Comparison of ENCODE assay signal across 19 cellular contexts in the genomic region with DNA sequence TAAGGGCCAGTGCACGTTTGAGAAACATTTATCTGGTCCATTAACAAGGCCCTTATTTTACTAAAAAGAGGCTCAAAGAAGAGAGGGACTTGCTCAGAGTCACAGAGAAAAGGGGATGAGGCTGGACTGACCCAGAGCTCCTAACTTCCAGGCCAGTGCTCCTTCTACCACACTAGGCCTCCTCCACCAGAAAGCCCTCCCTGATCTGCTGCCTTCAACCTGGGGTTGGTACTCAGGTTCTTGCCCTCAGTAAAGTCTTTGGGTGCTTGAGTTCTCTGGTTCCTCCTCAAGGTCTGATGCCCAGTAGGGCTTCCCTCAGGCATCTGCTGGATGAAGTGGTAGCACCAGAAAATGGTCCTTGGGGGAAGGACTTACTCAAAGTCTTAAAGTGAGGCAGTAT. TPM values are rescaled to one million over a fixed set of nuclear protein-coding genes. Genes with fewer than 3 reads are reported as not detected.
DNase-seq lines count a peak whose midpoint lies in the region; ATAC-seq, FAIRE-seq and TF ChIP-seq lines count a peak whose summit lies in the region.
"Had no signal": no experiment of that assay in that cellular context is flagged by ENCODE, and none has a peak within 500 bp of the region (broad histone marks: within the 10 kb centered on the region; RNA-seq: fewer than 3 reads in every experiment).

No MANE protein-coding gene starts in this region.

- no peak for TF ChIP-seq CTCF in endothelial cell of umbilical vein (IDR thresholded peaks at IDR 0.05; ENCODE audit: extremely low read depth in 1 of 2, insufficient read depth in 1 of 2, low read depth in 1 of 2, low read length in 2 of 2)

- FAIRE-seq in GM12892 (lab: Jason Lieb, UNC) (peak; percentile 14), endothelial cell of umbilical vein (lab: Jason Lieb, UNC) (no peak)
- FAIRE-seq: H54, RCC 7860 had no signal

- CTCF ChIA-PET in endothelial cell of umbilical vein (lab: Charles Lee) = interaction anchor here (0.7 to 2.7 kb wide), 4 partner anchors 7 to 231 kb away, joined by 3 to 11 read pairs (median 4); no protein-coding TSS in a partner anchor

- DNase-seq in GM12892 (ENCODE audit: insufficient read length) (no peak), endothelial cell of umbilical vein (ENCODE audit: low read depth, low spot score) (no peak), amniotic stem cell (lab: John Stamatoyannopoulos, UW) (no peak)
- DNase-seq in stimulated activated effector memory CD8-positive, alpha-beta T cell treated with anti-CD3 and anti-CD28 coated beads, Interleukin-12 subunit alpha, Interleukin-12 subunit beta, amount 100 ng/mL, for 72 hours (ENCODE audit: low spot score in 2 of 2) = no peak
- DNase-seq in activated CD4-positive, alpha-beta T cell treated with anti-CD3 and anti-CD28 coated beads, Interleukin-2, amount 50 U/mL, for 4 hours = no peak
- DNase-seq: Caco-2; CD4-positive, alpha-beta memory T cell; DMS 273 treated with DMSO at 0.1 percent for 48 hours; DMS79 treated with DMSO at 0.1 percent for 48 hours; NCI-H1694; NCI-H2081 treated with DMSO at 0.1 percent for 48 hours; NCI-H2171 treated with DMSO at 0.1 percent for 48 hours; NCI-H526 had no signal

- no peaks in the 10 kb centered on the region for H3K79me2 ChIP-seq in ACC112 (ENCODE audit: control insufficient read depth, insufficient read depth, low read length, unreplicated experiment)
- H3K79me2 ChIP-seq in endothelial cell of umbilical vein (ENCODE audit: control insufficient read depth, insufficient read depth, low read length) = no peaks in the 10 kb centered on the region

- H3K4me2 ChIP-seq in endothelial cell of umbilical vein (ENCODE audit: insufficient read depth, low read length) = peak overlapping the region; percentile 32

- H4K20me1 ChIP-seq in endothelial cell of umbilical vein (replicated peaks; ENCODE audit: control insufficient read depth, extremely low read depth, insufficient read depth, low read length) = no peaks in the 10 kb centered on the region
- H4K20me1 ChIP-seq: BLaER1 treated with 17β-estradiol and CSF1 and Interleukin-3, amounts not matched to agents 10 nM and 100 nM had no signal

- H3K27ac ChIP-seq in ACC112 (ENCODE audit: low read depth, low read length) = peak overlapping the region; percentile 40
- peak overlapping the region; percentile 25 for H3K27ac ChIP-seq in endothelial cell of umbilical vein (ENCODE audit: insufficient read depth, low read depth, low read length)
- H3K27ac ChIP-seq: SJSA1 had no signal

- peaks cover 15% of the 10 kb centered on the region for H3K4me1 ChIP-seq in ACC112 (ENCODE audit: control insufficient read depth, insufficient read depth, low read length, unreplicated experiment)
- H3K4me1 ChIP-seq in endothelial cell of umbilical vein (ENCODE audit: control insufficient read depth, extremely low read depth, insufficient read depth, low read length) = peaks cover 19% of the 10 kb centered on the region

- no peak overlapping the region for H3K4me3 Mint-ChIP-seq in stimulated activated effector memory CD8-positive, alpha-beta T cell treated with anti-CD3 and anti-CD28 coated beads, Interleukin-12 subunit alpha, Interleukin-12 subunit beta, amount 100 ng/mL, for 72 hours

- H3K4me1 Mint-ChIP-seq in stimulated activated effector memory CD8-positive, alpha-beta T cell treated with anti-CD3 and anti-CD28 coated beads, Interleukin-12 subunit alpha, Interleukin-12 subunit beta, amount 100 ng/mL, for 72 hours = peaks cover 32% of the 10 kb centered on the region

- POLR2A ChIA-PET in endothelial cell of umbilical vein (lab: Charles Lee) = no interaction called here

- ATAC-seq in stimulated activated effector memory CD8-positive, alpha-beta T cell treated with anti-CD3 and anti-CD28 coated beads, Interleukin-12 subunit alpha, Interleukin-12 subunit beta, amount 100 ng/mL, for 72 hours = no peak
- no peak for ATAC-seq in HG02610 (IDR thresholded peaks at IDR 0.05; ENCODE audit: unreplicated experiment)

- no peak overlapping the region for H3K9ac ChIP-seq in endothelial cell of umbilical vein (replicated peaks; ENCODE audit: extremely low read depth, insufficient read depth, low read length)

- H3K4me3 ChIP-seq in ACC112 (ENCODE audit: low read depth, low read length) (no peak overlapping the region), endothelial cell of umbilical vein (replicated peaks in 1 of 3; ENCODE audit: insufficient read depth in 1 of 3, low read depth in 1 of 3, low read length in 3 of 3) (no peak overlapping the region)
- H3K4me3 ChIP-seq: BLaER1 treated with 17β-estradiol and CSF1 and Interleukin-3, amounts not matched to agents 10 nM and 100 nM; SJSA1 had no signal

- peak overlapping the region; percentile 87 for H3K27ac Mint-ChIP-seq in stimulated activated effector memory CD8-positive, alpha-beta T cell treated with anti-CD3 and anti-CD28 coated beads, Interleukin-12 subunit alpha, Interleukin-12 subunit beta, amount 100 ng/mL, for 72 hours

- H3K36me3 ChIP-seq in ACC112 (ENCODE audit: insufficient read depth, low read length) = no peaks in the 10 kb centered on the region
- H3K36me3 ChIP-seq in endothelial cell of umbilical vein (ENCODE audit: control insufficient read depth in 2 of 2, extremely low read depth in 1 of 2, insufficient read depth in 2 of 2, low read length in 2 of 2) = no peaks in the 10 kb centered on the region
- H3K36me3 ChIP-seq: BLaER1 treated with 17β-estradiol and CSF1 and Interleukin-3, amounts not matched to agents 10 nM and 100 nM; SJSA1 had no signal

- H3K27me3 ChIP-seq in ACC112 (ENCODE audit: insufficient read depth, low read length) (no peaks in the 10 kb centered on the region), endothelial cell of umbilical vein (ENCODE audit: control insufficient read depth in 2 of 2, insufficient read depth in 2 of 2, low read length in 2 of 2) (no peaks in the 10 kb centered on the region)
- H3K27me3 ChIP-seq: BLaER1 treated with 17β-estradiol and CSF1 and Interleukin-3, amounts not matched to agents 10 nM and 100 nM; SJSA1 had no signal

- no peaks in the 10 kb centered on the region for H3K9me3 ChIP-seq in endothelial cell of umbilical vein (replicated peaks; ENCODE audit: control insufficient read depth, insufficient read depth, low read length)
- H3K9me3 ChIP-seq: Caco-2, SJSA1 had no signal

- no peak for TF ChIP-seq POLR2A in GM12892 (IDR thresholded peaks at IDR 0.05; ENCODE audit: low read depth, low read length)
- TF ChIP-seq POLR2A in endothelial cell of umbilical vein (IDR thresholded peaks at IDR 0.05; ENCODE audit: low read depth, low read length) = no peak

- intact Hi-C loops in endothelial cell of umbilical vein (cut with micrococcal nuclease) = no loop called here

- dilution Hi-C loops in endothelial cell of umbilical vein (cut with MboI; ENCODE audit: extremely low pct_ligation_motif_present, low sequenced_read_pairs) = no loop called here

- H3K36me3 Mint-ChIP-seq in stimulated activated effector memory CD8-positive, alpha-beta T cell treated with anti-CD3 and anti-CD28 coated beads, Interleukin-12 subunit alpha, Interleukin-12 subunit beta, amount 100 ng/mL, for 72 hours = no peaks in the 10 kb centered on the region
- H3K36me3 Mint-ChIP-seq: CD4-positive, alpha-beta memory T cell had no signal

- H3K9me1 ChIP-seq in endothelial cell of umbilical vein (replicated peaks; ENCODE audit: control insufficient read depth, extremely low read depth, insufficient read depth, low read length) = no peaks in the 10 kb centered on the region

- no peaks in the 10 kb centered on the region for H3K9me3 Mint-ChIP-seq in stimulated activated effector memory CD8-positive, alpha-beta T cell treated with anti-CD3 and anti-CD28 coated beads, Interleukin-12 subunit alpha, Interleukin-12 subunit beta, amount 100 ng/mL, for 72 hours
- H3K9me3 Mint-ChIP-seq: CD4-positive, alpha-beta memory T cell had no signal

- BruUV-seq in endothelial cell of umbilical vein (replicated peaks; lab: Mats Ljungman, UMichigan) = no TSS peak

- H2AFZ ChIP-seq in ACC112 (ENCODE audit: low read length, unreplicated experiment) (peak overlapping the region; percentile 26), endothelial cell of umbilical vein (ENCODE audit: low read depth, low read length) (peak overlapping the region; percentile 52)

TF ChIP-seq in endothelial cell of umbilical vein, 7 proteins besides CTCF, POLR2A, EP300 and RAD21:
- TF ChIP-seq JUN (IDR thresholded peaks at IDR 0.05; ENCODE audit: borderline replicate concordance, insufficient read depth, insufficient read length, low read depth) = no peak
- no peak for TF ChIP-seq GATA2 (IDR thresholded peaks at IDR 0.05; ENCODE audit: insufficient read depth, insufficient read length, low read depth, low read length)
- no peak for TF ChIP-seq MYC (IDR thresholded peaks at IDR 0.05; ENCODE audit: low read depth, low read length)
- no peak for TF ChIP-seq EZH2 (IDR thresholded peaks at IDR 0.05; ENCODE audit: borderline replicate concordance, low read depth, low read length, severe bottlenecking)
- TF ChIP-seq POLR2AphosphoS5 (IDR thresholded peaks at IDR 0.05; ENCODE audit: insufficient read depth, low read depth, low read length) = no peak
- TF ChIP-seq, protein P1, sequence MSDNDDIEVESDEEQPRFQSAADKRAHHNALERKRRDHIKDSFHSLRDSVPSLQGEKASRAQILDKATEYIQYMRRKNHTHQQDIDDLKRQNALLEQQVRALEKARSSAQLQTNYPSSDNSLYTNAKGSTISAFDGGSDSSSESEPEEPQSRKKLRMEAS (IDR thresholded peaks at IDR 0.05; ENCODE audit: insufficient read depth, insufficient read length) = no peak

RNA-seq across cellular contexts. Expression of a gene that starts 26.0 kb away (rescaled TPM):
- 2.0 TPM for polyA plus RNA-seq in GM12892 (2012; ENCODE audit: missing spikeins)
- 1.2 and 1.7 TPM in 2 replicates for total RNA-seq in endothelial cell of umbilical vein
- 0.81 and 1.1 TPM in 2 replicates for polyA plus RNA-seq in endothelial cell of umbilical vein
- polyA plus RNA-seq in endothelial cell of umbilical vein (2011; cell fraction: cytosol; rRNA removed) = 0.66 and 1.2 TPM in 2 replicates
- 1.6 and 1.7 TPM in 2 replicates for polyA plus RNA-seq in endothelial cell of umbilical vein (2011; cell fraction: nucleus; rRNA removed)
- polyA plus RNA-seq in endothelial cell of umbilical vein (2012) = 0.76 and 1.8 TPM in 2 replicates
- 1.0 and 4.3 TPM in 2 replicates for polyA minus RNA-seq in endothelial cell of umbilical vein
- not detected for polyA minus RNA-seq in endothelial cell of umbilical vein (2011; cell fraction: cytosol; rRNA and poly(A)+ RNA removed)
- polyA minus RNA-seq in endothelial cell of umbilical vein (2011; cell fraction: nucleus; rRNA and poly(A)+ RNA removed) = 0.67 and 1.5 TPM in 2 replicates
- total RNA-seq: CD4-positive, alpha-beta memory T cell; SJSA1 had no signal
- polyA plus RNA-seq: CD4-positive, alpha-beta memory T cell had no signal
